ENCODE assay signal across 1 cellular context in the genomic region with DNA sequence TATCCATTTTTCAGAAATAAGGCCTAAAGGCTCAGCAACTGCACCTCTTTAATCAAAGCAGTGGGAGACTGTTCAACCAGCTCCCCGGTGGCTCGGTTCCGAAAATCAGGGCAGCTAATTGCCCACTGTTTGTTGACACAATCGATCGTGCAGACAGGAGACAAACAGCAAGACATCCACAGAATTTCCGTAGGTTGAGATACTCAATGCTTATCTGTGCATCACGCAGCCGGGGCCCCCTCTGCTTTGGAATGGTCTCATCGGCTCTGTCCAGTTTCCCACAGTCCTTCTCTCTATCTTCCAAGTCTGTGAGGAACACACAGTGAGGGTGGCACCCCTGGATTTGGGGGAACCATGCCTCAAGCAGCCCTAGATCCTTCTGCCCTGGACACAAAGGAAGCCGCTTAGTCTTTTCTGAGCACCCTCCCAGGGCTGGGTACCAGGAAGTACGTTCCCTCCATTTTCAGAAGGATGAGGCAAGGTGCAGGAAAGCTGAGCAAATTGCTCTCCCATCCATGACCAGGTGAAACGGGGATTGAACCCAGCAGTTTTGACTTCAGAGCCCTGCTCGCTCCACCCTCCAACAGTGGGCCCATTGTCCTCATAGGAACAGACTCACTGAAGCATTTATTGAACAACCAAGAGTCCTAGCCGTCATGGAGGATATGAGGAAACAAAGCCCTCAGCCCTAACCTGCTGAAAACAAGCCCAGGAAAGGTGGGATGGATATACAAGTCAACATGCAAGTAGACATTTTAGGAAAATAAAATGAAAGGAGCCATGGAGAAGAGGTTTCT.
TF ChIP-seq lines count a peak whose summit lies in the region.

No MANE protein-coding gene starts in this region.

TF ChIP-seq in HepG2, 621 proteins besides CTCF, POLR2A, EP300 and RAD21 (continued from another document and continues in another):
- peak; percentile 99 for TF ChIP-seq FOXA3 (CRISPR knock-in tag; IDR thresholded peaks at IDR 0.05)
- TF ChIP-seq, protein P1, sequence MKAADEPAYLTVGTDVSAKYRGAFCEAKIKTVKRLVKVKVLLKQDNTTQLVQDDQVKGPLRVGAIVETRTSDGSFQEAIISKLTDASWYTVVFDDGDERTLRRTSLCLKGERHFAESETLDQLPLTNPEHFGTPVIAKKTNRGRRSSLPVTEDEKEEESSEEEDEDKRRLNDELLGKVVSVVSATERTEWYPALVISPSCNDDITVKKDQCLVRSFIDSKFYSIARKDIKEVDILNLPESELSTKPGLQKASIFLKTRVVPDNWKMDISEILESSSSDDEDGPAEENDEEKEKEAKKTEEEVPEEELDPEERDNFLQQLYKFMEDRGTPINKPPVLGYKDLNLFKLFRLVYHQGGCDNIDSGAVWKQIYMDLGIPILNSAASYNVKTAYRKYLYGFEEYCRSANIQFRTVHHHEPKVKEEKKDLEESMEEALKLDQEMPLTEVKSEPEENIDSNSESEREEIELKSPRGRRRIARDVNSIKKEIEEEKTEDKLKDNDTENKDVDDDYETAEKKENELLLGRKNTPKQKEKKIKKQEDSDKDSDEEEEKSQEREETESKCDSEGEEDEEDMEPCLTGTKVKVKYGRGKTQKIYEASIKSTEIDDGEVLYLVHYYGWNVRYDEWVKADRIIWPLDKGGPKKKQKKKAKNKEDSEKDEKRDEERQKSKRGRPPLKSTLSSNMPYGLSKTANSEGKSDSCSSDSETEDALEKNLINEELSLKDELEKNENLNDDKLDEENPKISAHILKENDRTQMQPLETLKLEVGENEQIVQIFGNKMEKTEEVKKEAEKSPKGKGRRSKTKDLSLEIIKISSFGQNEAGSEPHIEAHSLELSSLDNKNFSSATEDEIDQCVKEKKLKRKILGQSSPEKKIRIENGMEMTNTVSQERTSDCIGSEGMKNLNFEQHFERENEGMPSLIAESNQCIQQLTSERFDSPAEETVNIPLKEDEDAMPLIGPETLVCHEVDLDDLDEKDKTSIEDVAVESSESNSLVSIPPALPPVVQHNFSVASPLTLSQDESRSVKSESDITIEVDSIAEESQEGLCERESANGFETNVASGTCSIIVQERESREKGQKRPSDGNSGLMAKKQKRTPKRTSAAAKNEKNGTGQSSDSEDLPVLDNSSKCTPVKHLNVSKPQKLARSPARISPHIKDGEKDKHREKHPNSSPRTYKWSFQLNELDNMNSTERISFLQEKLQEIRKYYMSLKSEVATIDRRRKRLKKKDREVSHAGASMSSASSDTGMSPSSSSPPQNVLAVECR (CRISPR knock-in tag; IDR thresholded peaks at IDR 0.05; ENCODE audit: borderline replicate concordance), result peak; percentile 20; the same call in 1 of the 2 replicates
- no peak for TF ChIP-seq CAMTA2 (CRISPR knock-in tag; IDR thresholded peaks at IDR 0.05; ENCODE audit: borderline replicate concordance)
- TF ChIP-seq HNF1A (IDR thresholded peaks at IDR 0.05; ENCODE audit: low read depth), result no peak
- peak; percentile 22; the same call in 1 of the 2 replicates for TF ChIP-seq HNF1A (CRISPR knock-in tag; IDR thresholded peaks at IDR 0.05; ENCODE audit: borderline replicate concordance)
- TF ChIP-seq ELF4 (CRISPR knock-in tag; IDR thresholded peaks at IDR 0.05; ENCODE audit: borderline replicate concordance), result no peak
- TF ChIP-seq, protein P2, sequence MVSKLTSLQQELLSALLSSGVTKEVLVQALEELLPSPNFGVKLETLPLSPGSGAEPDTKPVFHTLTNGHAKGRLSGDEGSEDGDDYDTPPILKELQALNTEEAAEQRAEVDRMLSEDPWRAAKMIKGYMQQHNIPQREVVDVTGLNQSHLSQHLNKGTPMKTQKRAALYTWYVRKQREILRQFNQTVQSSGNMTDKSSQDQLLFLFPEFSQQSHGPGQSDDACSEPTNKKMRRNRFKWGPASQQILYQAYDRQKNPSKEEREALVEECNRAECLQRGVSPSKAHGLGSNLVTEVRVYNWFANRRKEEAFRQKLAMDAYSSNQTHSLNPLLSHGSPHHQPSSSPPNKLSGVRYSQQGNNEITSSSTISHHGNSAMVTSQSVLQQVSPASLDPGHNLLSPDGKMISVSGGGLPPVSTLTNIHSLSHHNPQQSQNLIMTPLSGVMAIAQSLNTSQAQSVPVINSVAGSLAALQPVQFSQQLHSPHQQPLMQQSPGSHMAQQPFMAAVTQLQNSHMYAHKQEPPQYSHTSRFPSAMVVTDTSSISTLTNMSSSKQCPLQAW (CRISPR knock-in tag; IDR thresholded peaks at IDR 0.05), result 0 out of 2 replicates have a peak, but pooled peaks have one; percentile 44
- TF ChIP-seq KAT7 (CRISPR knock-in tag; IDR thresholded peaks at IDR 0.05; ENCODE audit: borderline replicate concordance), result no peak
- 0 out of 2 replicates have a peak, but pooled peaks have one; percentile 38 for TF ChIP-seq ZSCAN31 (CRISPR knock-in tag; IDR thresholded peaks at IDR 0.05; ENCODE audit: low read depth)
- 0 out of 2 replicates have a peak, but pooled peaks have one; percentile 35 for TF ChIP-seq ZNF598 (CRISPR knock-in tag; IDR thresholded peaks at IDR 0.05; ENCODE audit: borderline replicate concordance)
- no peak for TF ChIP-seq FLYWCH1 (CRISPR knock-in tag; IDR thresholded peaks at IDR 0.05)
- no peak for TF ChIP-seq RFXAP (CRISPR knock-in tag; IDR thresholded peaks at IDR 0.05; ENCODE audit: borderline replicate concordance)
- TF ChIP-seq ZNF230 (CRISPR knock-in tag; IDR thresholded peaks at IDR 0.05), result peak; percentile 41; the same call in 1 of the 2 replicates
- no peak for TF ChIP-seq ZSCAN9 (CRISPR knock-in tag; IDR thresholded peaks at IDR 0.05; ENCODE audit: borderline replicate concordance)
- peak; percentile 38; the same call in 1 of the 2 replicates for TF ChIP-seq MYPOP (CRISPR knock-in tag; IDR thresholded peaks at IDR 0.05)
- no peak for TF ChIP-seq MATR3 (CRISPR knock-in tag; IDR thresholded peaks at IDR 0.05)
- TF ChIP-seq FOXJ3 (CRISPR knock-in tag; IDR thresholded peaks at IDR 0.05; ENCODE audit: borderline replicate concordance), result peak; percentile 94
- TF ChIP-seq ZEB1 (IDR thresholded peaks at IDR 0.05; ENCODE audit: insufficient replicate concordance, low read depth), result peak; percentile 31
- no peak for TF ChIP-seq MTA3 (CRISPR knock-in tag; IDR thresholded peaks at IDR 0.05)
- no peak for TF ChIP-seq DMTF1 (CRISPR knock-in tag; IDR thresholded peaks at IDR 0.05)
- no peak for TF ChIP-seq ZFP82 (CRISPR knock-in tag; IDR thresholded peaks at IDR 0.05; ENCODE audit: borderline replicate concordance)
- TF ChIP-seq ZMYM4 (CRISPR knock-in tag; IDR thresholded peaks at IDR 0.05), result peak; percentile 81
- no peak for TF ChIP-seq DBP (CRISPR knock-in tag; IDR thresholded peaks at IDR 0.05; ENCODE audit: not compliant biosample characterization)
- TF ChIP-seq SNAI1 (CRISPR knock-in tag; IDR thresholded peaks at IDR 0.05; ENCODE audit: borderline replicate concordance), result 0 out of 2 replicates have a peak, but pooled peaks have one; percentile 14
- no peak for TF ChIP-seq ZNF326 (CRISPR knock-in tag; IDR thresholded peaks at IDR 0.05; ENCODE audit: borderline replicate concordance)
- no peak for TF ChIP-seq MTF2 (CRISPR knock-in tag; IDR thresholded peaks at IDR 0.05; ENCODE audit: borderline replicate concordance)
- TF ChIP-seq ARNT2 (CRISPR knock-in tag; IDR thresholded peaks at IDR 0.05; ENCODE audit: low read depth), result no peak
- TF ChIP-seq ZNF557 (CRISPR knock-in tag; IDR thresholded peaks at IDR 0.05), result peak; percentile 81; the same call in 1 of the 2 replicates
- peak; percentile 64; the same call in 1 of the 2 replicates for TF ChIP-seq ZNF710 (CRISPR knock-in tag; IDR thresholded peaks at IDR 0.05; ENCODE audit: borderline replicate concordance)
- TF ChIP-seq ZMYM3 (CRISPR knock-in tag; IDR thresholded peaks at IDR 0.05), result peak; percentile 83
- peak; percentile 92 for TF ChIP-seq ISL2 (CRISPR knock-in tag; IDR thresholded peaks at IDR 0.05)
- TF ChIP-seq ZNF282 (IDR thresholded peaks at IDR 0.05; ENCODE audit: partially characterized antibody), result no peak
- no peak for TF ChIP-seq DDIT3 (CRISPR knock-in tag; IDR thresholded peaks at IDR 0.05)
- TF ChIP-seq HNF4G (IDR thresholded peaks at IDR 0.05; ENCODE audit: borderline replicate concordance, low read depth, low read length), result no peak
- TF ChIP-seq HNF4G (CRISPR knock-in tag; IDR thresholded peaks at IDR 0.05; ENCODE audit: borderline replicate concordance, low read depth), result peak; percentile 51; the same call in 1 of the 2 replicates
- peak; percentile 61; the same call in 1 of the 2 replicates for TF ChIP-seq ZSCAN29 (CRISPR knock-in tag; conservative IDR thresholded peaks at IDR 0.05)
- TF ChIP-seq SMARCC2 (IDR thresholded peaks at IDR 0.05), result no peak
- TF ChIP-seq FOXA1 (IDR thresholded peaks at IDR 0.05), result no peak
- peak; percentile 94 for TF ChIP-seq FOXA1 (CRISPR knock-in tag; IDR thresholded peaks at IDR 0.05)
- TF ChIP-seq ZNF589 (CRISPR knock-in tag; conservative IDR thresholded peaks at IDR 0.05), result 0 out of 2 replicates have a peak, but pooled peaks have one; percentile 50
- TF ChIP-seq GABPB1 (CRISPR knock-in tag; IDR thresholded peaks at IDR 0.05), result 0 out of 2 replicates have a peak, but pooled peaks have one; percentile 11
- no peak for TF ChIP-seq HOXA5 (CRISPR knock-in tag; IDR thresholded peaks at IDR 0.05)
